In the genomic region with DNA sequence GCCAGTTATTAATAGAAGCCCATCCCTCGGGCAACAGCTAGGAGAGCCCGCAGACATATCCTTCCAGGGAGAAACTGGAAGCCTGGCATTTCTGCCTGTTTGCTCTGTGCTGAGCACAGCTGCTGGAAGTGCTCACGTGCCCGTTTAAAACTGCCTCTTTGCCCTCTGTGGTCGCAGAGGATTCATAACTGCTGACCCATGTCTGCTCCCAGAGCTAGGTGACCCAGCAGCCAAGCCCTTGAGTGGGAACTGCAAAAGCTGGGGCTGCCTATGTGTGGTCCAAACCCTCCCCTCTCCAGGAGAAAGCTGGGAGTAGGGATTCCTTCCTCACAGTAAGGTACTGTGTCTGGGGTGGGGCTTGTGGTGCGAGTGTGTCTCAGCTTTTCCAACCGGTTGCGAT, we compare ENCODE assay signal across 2 cellular contexts.
TF ChIP-seq lines count a peak whose summit lies in the region.

No MANE protein-coding gene starts in this region.

TF ChIP-seq in IMR-90, 13 proteins besides CTCF, POLR2A, EP300 and RAD21:
- TF ChIP-seq BHLHE40 (IDR thresholded peaks at IDR 0.05; ENCODE audit: low read depth, low read length): peak; percentile 89
- TF ChIP-seq, protein P1, sequence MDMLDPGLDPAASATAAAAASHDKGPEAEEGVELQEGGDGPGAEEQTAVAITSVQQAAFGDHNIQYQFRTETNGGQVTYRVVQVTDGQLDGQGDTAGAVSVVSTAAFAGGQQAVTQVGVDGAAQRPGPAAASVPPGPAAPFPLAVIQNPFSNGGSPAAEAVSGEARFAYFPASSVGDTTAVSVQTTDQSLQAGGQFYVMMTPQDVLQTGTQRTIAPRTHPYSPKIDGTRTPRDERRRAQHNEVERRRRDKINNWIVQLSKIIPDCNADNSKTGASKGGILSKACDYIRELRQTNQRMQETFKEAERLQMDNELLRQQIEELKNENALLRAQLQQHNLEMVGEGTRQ (IDR thresholded peaks at IDR 0.05; ENCODE audit: low read depth, low read length): peak; percentile 78

TF ChIP-seq in GM12878, 131 proteins besides CTCF, POLR2A, EP300 and RAD21:
- TF ChIP-seq BHLHE40 (IDR thresholded peaks at IDR 0.05; ENCODE audit: borderline replicate concordance in 1 of 2, low read depth in 2 of 2, low read length in 1 of 2): peak in 1 of 2 experiments; percentile 46; a peak in 1 of 4 replicates
